20 cellular contexts compared by ENCODE assay signal in genomic region chr2:231965118-231965517, GRCh38. TPM values are rescaled to one million over a fixed set of nuclear protein-coding genes. Genes with fewer than 3 reads are reported as not detected.
A peak's percentile ranks its signal among the peaks of the same experiment; 100 is the strongest.
DNase-seq lines count a peak whose midpoint lies in the region; ATAC-seq and TF ChIP-seq lines count a peak whose summit lies in the region.
"Had no signal": no experiment of that assay in that cellular context is flagged by ENCODE, and none has a peak within 500 bp of the region (broad histone marks: within the 10 kb centered on the region; RNA-seq: fewer than 3 reads in every experiment).

No MANE protein-coding gene starts in this region.

- H3K79me2 ChIP-seq in mesendoderm (ENCODE audit: control insufficient read depth, insufficient read depth, low read length) = peaks cover 2% of the 10 kb centered on the region

- peaks cover 6% of the 10 kb centered on the region for H3K79me1 ChIP-seq in mesendoderm (ENCODE audit: low read length)

- no peak for TF ChIP-seq CTCF in NB4 (IDR thresholded peaks at IDR 0.05; ENCODE audit: low read depth, low read length)

- no peak overlapping the region for H3K56ac ChIP-seq in mesendoderm (ENCODE audit: low read length)

- H3K18ac ChIP-seq in mesendoderm (ENCODE audit: low read length) = no peak overlapping the region

- no peaks in the 10 kb centered on the region for H3K36me3 ChIP-seq in mesendoderm (ENCODE audit: control insufficient read depth, insufficient read depth, low read length)
- H3K36me3 ChIP-seq: gastrocnemius medialis, prostate gland, SJCRH30, spleen had no signal

- no peak overlapping the region for H2AK5ac ChIP-seq in mesendoderm (ENCODE audit: low read length)

- WGBS in mesendoderm (ENCODE audit: extremely low coverage, insufficient coverage, low lambda C conversion rate) = no CpG with 5 or more reads among the region's 1 CpG

- no peak overlapping the region for H3K23ac ChIP-seq in mesendoderm (ENCODE audit: low read length)

- DNase-seq in NCI-H1436 (lab: John Stamatoyannopoulos, UW) (peak; percentile 16), NCI-H1436 treated with DMSO at 0.1 percent for 48 hours (lab: John Stamatoyannopoulos, UW) (no peak), NB4 (ENCODE audit: low read depth) (peak; percentile 18), SIG-M5 (lab: John Stamatoyannopoulos, UW) (peak; percentile 50), mesendoderm (peak; percentile 12), HT-29 (ENCODE audit: low spot score) (no peak), kidney tubule cell (ENCODE audit: low spot score) (no peak)
- DNase-seq: activated CD4-positive, CD25-positive, alpha-beta regulatory T cell treated with anti-CD3 and anti-CD28 coated beads, Interleukin-2, amount 50 U/mL, for 72 hours; activated effector memory CD4-positive, alpha-beta T cell treated with Interleukin-2 at 50 U/mL for 16 hours; aorta; gastrocnemius medialis; left ventricle myocardium superior; naive B cell; NCI-H1694; SJCRH30; spleen had no signal

- H3K4me2 ChIP-seq in mesendoderm (ENCODE audit: low read length) = no peak overlapping the region
- H3K4me2 ChIP-seq: KMS-11 had no signal

- no peak for ATAC-seq in HG03520 (IDR thresholded peaks at IDR 0.05; ENCODE audit: unreplicated experiment)
- ATAC-seq: gastrocnemius medialis, left ventricle myocardium superior had no signal

- no peak overlapping the region for H3K4ac ChIP-seq in mesendoderm (ENCODE audit: low read depth, low read length)

- H3K9ac ChIP-seq in mesendoderm (ENCODE audit: low read length) = no peak overlapping the region
- H3K9ac ChIP-seq: KMS-11 had no signal

- H2BK15ac ChIP-seq in mesendoderm (replicated peaks; ENCODE audit: low read depth) = no peak overlapping the region

- no peak overlapping the region for H2BK5ac ChIP-seq in mesendoderm (ENCODE audit: low read length)

- no peak overlapping the region for H3K27ac ChIP-seq in mesendoderm (ENCODE audit: low read depth, low read length)
- H3K27ac ChIP-seq: C4-2B, gastrocnemius medialis, KMS-11, prostate gland, SJCRH30, spleen had no signal

- no peak for TF ChIP-seq POLR2A in NB4 (IDR thresholded peaks at IDR 0.05; ENCODE audit: extremely low read depth, insufficient read length)

- no peak overlapping the region for H4K5ac ChIP-seq in mesendoderm (ENCODE audit: low read length)

- no peak overlapping the region for H2BK120ac ChIP-seq in mesendoderm (ENCODE audit: low read depth, low read length)

- H3K27me3 ChIP-seq in mesendoderm (ENCODE audit: insufficient read depth, low read length, poor library complexity) = no peaks in the 10 kb centered on the region
- H3K27me3 ChIP-seq: gastrocnemius medialis, SJCRH30, spleen had no signal

- peaks cover 2% of the 10 kb centered on the region for H3K4me1 ChIP-seq in mesendoderm (ENCODE audit: control insufficient read depth, low read depth, low read length)
- H3K4me1 ChIP-seq: SJCRH30 had no signal

- no peak overlapping the region for H4K8ac ChIP-seq in mesendoderm (ENCODE audit: low read depth, low read length)

- no peak overlapping the region for H3K4me3 ChIP-seq in NB4 (ENCODE audit: low read depth, low read length)
- no peak overlapping the region for H3K4me3 ChIP-seq in mesendoderm (ENCODE audit: low read length)
- H3K4me3 ChIP-seq: gastrocnemius medialis, prostate gland, SJCRH30, spleen had no signal

RNA-seq across cellular contexts. Expression of gene DIS3L2, which starts 3.6 kb away (rescaled TPM):
- polyA plus RNA-seq in mesendoderm (2013, experiment 1 of 2) = 8.9 TPM
- polyA plus RNA-seq in mesendoderm (2013, experiment 2 of 2) = 9.4 TPM
- 24.3 and 29.4 TPM in 2 replicates for total RNA-seq in HT-29 (2014; rRNA removed; shearing (Covaris generic))

RNA-seq across cellular contexts. Expression of gene NPPC, which starts 38.9 kb away (rescaled TPM):
- 0.37 TPM for polyA plus RNA-seq in mesendoderm (2013, experiment 1 of 2)
- polyA plus RNA-seq in mesendoderm (2013, experiment 2 of 2) = 0.22 TPM
- not detected in 2 replicates for total RNA-seq in HT-29 (2014; rRNA removed; shearing (Covaris generic))
- total RNA-seq: gastrocnemius medialis had no signal

Comparison
In these comparisons a context has a peak if more than half of its experiments do, and no peak if none do; other contexts are left out.
1. DNase-seq: peak in NCI-H1436 (single experiment), NB4 (single experiment), SIG-M5 (single experiment) and mesendoderm (single experiment); none in NCI-H1436 treated with DMSO at 0.1 percent for 48 hours (single experiment), HT-29 (single experiment) and kidney tubule cell (single experiment).